24 cellular contexts compared by ENCODE assay signal in the genomic region with DNA sequence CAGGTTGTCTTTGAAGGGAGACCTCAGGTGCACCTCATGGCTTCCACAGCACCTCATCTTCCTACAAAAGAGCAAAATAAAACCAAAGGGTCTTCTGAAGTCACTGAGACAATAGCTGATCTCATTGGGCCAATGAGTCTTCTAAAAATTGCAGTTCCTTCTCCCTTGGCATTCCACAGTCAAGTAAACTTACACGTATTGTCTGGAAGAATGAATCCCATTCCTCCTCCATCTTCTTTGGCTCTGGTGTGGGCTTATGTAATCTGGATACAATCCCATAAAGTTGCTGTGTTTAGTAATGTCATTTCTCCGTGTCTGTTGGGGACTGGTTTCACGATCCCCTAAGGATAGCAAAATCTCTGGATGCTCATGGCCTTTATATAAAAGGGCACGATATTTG.
"Had no signal": no experiment of that assay in that cellular context is flagged by ENCODE, and none has a peak within 500 bp of the region (broad histone marks: within the 10 kb centered on the region; RNA-seq: fewer than 3 reads in every experiment).

No MANE protein-coding gene starts in this region.

- DNase-seq: cortex of kidney; effector memory CD8-positive, alpha-beta T cell; gastrocnemius medialis; head of caudate nucleus; left cardiac atrium; left lung; mesenchymal stem cell; mucosa of descending colon; naive thymus-derived CD8-positive, alpha-beta T cell; nephron progenitor cell; nucleus accumbens; ovary; posterior cingulate gyrus; psoas muscle; right cardiac atrium; sigmoid colon; stimulated activated CD4-positive, alpha-beta T cell treated with anti-CD3 and anti-CD28 coated beads, Interleukin-4, amount 100 ng/mL, for 4 hours; stimulated activated naive CD4-positive, alpha-beta T cell; stimulated activated naive CD8-positive, alpha-beta T cell treated with anti-CD3 and anti-CD28 coated beads, Interleukin-15, amount 100 ng/mL, for 72 hours; transverse colon; upper lobe of right lung; uterus had no signal

- H3K4me1 Mint-ChIP-seq: mesothelial cell of epicardium; stimulated activated naive CD8-positive, alpha-beta T cell treated with anti-CD3 and anti-CD28 coated beads, Interleukin-15, amount 100 ng/mL, for 72 hours had no signal

- ATAC-seq: effector memory CD8-positive, alpha-beta T cell; gastrocnemius medialis; left cardiac atrium; left lung; mucosa of descending colon; naive thymus-derived CD8-positive, alpha-beta T cell; psoas muscle; right cardiac atrium; stimulated activated naive CD8-positive, alpha-beta T cell treated with anti-CD3 and anti-CD28 coated beads, Interleukin-15, amount 100 ng/mL, for 72 hours; upper lobe of right lung had no signal

- H3K9me3 ChIP-seq: gastrocnemius medialis, left lung, mucosa of descending colon, ovary, psoas muscle, sigmoid colon, suprapubic skin, transverse colon, upper lobe of right lung, uterus had no signal

- H3K4me3 Mint-ChIP-seq: effector memory CD8-positive, alpha-beta T cell; mesothelial cell of epicardium; naive thymus-derived CD8-positive, alpha-beta T cell; nephron progenitor cell; stimulated activated naive CD8-positive, alpha-beta T cell treated with anti-CD3 and anti-CD28 coated beads, Interleukin-15, amount 100 ng/mL, for 72 hours had no signal

- H3K36me3 ChIP-seq: ovary, uterus had no signal

- H3K27me3 Mint-ChIP-seq: effector memory CD8-positive, alpha-beta T cell; naive thymus-derived CD8-positive, alpha-beta T cell; stimulated activated naive CD8-positive, alpha-beta T cell treated with anti-CD3 and anti-CD28 coated beads, Interleukin-15, amount 100 ng/mL, for 72 hours had no signal

- H3K27ac Mint-ChIP-seq: mesothelial cell of epicardium had no signal

- H3K27me3 ChIP-seq: gastrocnemius medialis, left lung, ovary, sigmoid colon, suprapubic skin, transverse colon, upper lobe of right lung, uterus had no signal

- H3K4me3 ChIP-seq: gastrocnemius medialis, left lung, mucosa of descending colon, ovary, psoas muscle, sigmoid colon, suprapubic skin, transverse colon, upper lobe of right lung, uterus had no signal

- H3K27ac ChIP-seq: gastrocnemius medialis, left lung, ovary, psoas muscle, sigmoid colon, suprapubic skin, transverse colon, upper lobe of right lung, uterus had no signal

- H3K4me1 ChIP-seq: left lung, psoas muscle, sigmoid colon, suprapubic skin, transverse colon, upper lobe of right lung, uterus had no signal
